In genomic region chr9:127903557-127904475, GRCh38 we compare ENCODE assay signal across 8 cellular contexts. TPM values are rescaled to one million over a fixed set of nuclear protein-coding genes. Genes with fewer than 3 reads are reported as not detected.
DNase-seq lines count a peak whose midpoint lies in the region; ATAC-seq and TF ChIP-seq lines count a peak whose summit lies in the region.

No MANE protein-coding gene starts in this region.

- no peak overlapping the region for H3K4me2 ChIP-seq in MM.1S (ENCODE audit: low read depth, low read length)

- H3K4me3 ChIP-seq in SJCRH30 (no peak overlapping the region), lung (no peak overlapping the region), MM.1S (ENCODE audit: low read length) (no peak overlapping the region)

- no peaks in the 10 kb centered on the region for H3K9me2 ChIP-seq in MM.1S (replicated peaks; ENCODE audit: insufficient read depth, low read length)

- no peaks in the 10 kb centered on the region for H4K20me1 ChIP-seq in MM.1S (ENCODE audit: insufficient read depth, low read length)

- H3K27me3 ChIP-seq in SJCRH30 (no peaks in the 10 kb centered on the region), lung (ENCODE audit: control insufficient read depth, insufficient read depth) (no peaks in the 10 kb centered on the region), MM.1S (replicated peaks; ENCODE audit: insufficient read depth, low read length) (no peaks in the 10 kb centered on the region)

- ATAC-seq in lung (ENCODE audit: insufficient read depth, low FRiP score) = peak; percentile 16

- H2AFZ ChIP-seq in MM.1S (ENCODE audit: low read length) = no peak overlapping the region

- H3K9me3 ChIP-seq in SJCRH30 (replicated peaks) (no peaks in the 10 kb centered on the region), lung (ENCODE audit: control insufficient read depth in 2 of 2, insufficient read depth in 1 of 2, low read length in 1 of 2) (no peaks in the 10 kb centered on the region), MM.1S (replicated peaks; ENCODE audit: insufficient read depth, low read length) (no peaks in the 10 kb centered on the region)

- H3K4me1 ChIP-seq in SJCRH30 = peaks cover 28% of the 10 kb centered on the region
- peaks cover 0 to 35% of the 10 kb centered on the region in 2 donors for H3K4me1 ChIP-seq in lung (ENCODE audit: control insufficient read depth in 2 of 2, insufficient read depth in 2 of 2, low read length in 2 of 2)
- no peaks in the 10 kb centered on the region; the same call in 1 of the 2 replicates for H3K4me1 ChIP-seq in MM.1S (ENCODE audit: low read length)

- H3K36me3 ChIP-seq in SJCRH30 (no peaks in the 10 kb centered on the region), lung (ENCODE audit: control insufficient read depth in 2 of 2, insufficient read depth in 2 of 2, low read length in 2 of 2) (peaks cover 4 to 10% of the 10 kb centered on the region in 2 donors), MM.1S (replicated peaks; ENCODE audit: insufficient read depth, low read length) (peaks cover 7% of the 10 kb centered on the region; the same call in 1 of the 2 replicates)

- H3K79me2 ChIP-seq in MM.1S (ENCODE audit: low read length) = 0 out of 2 replicates have a peak, but pooled peaks cover 6% of the 10 kb centered on the region

- TF ChIP-seq CTCF in GM20000 (IDR thresholded peaks at IDR 0.05; ENCODE audit: extremely low read depth, missing control alignments) = no peak
- no peak for TF ChIP-seq CTCF in lung (IDR thresholded peaks at IDR 0.05; ENCODE audit: control extremely low read depth, extremely low read depth)
- no peak for TF ChIP-seq CTCF in MM.1S (IDR thresholded peaks at IDR 0.05; ENCODE audit: low read length)

- H3F3A ChIP-seq in MM.1S (ENCODE audit: insufficient read depth, low read length) = no peaks in the 10 kb centered on the region

- 19 to 20% methylated on average over 17 of the region's 17 CpGs for WGBS in lung, 2 donors

- DNase-seq in GM20000 (ENCODE audit: low spot score) = peak; percentile 71
- peak; percentile 73 to 80 for DNase-seq in SJCRH30
- peak; percentile 78 for DNase-seq in lung (ENCODE audit: low spot score)
- DNase-seq in stimulated activated CD8-positive, alpha-beta memory T cell treated with anti-CD3 and anti-CD28 coated beads, Interleukin-7, amount 100 ng/mL, for 4 hours (ENCODE audit: low read depth in 2 of 2) = peak; percentile 40 to 56
- DNase-seq in MM.1S = no peak
- DNase-seq in Kasumi-1 (lab: John Stamatoyannopoulos, UW) = no peak
- DNase-seq in NCI-H1092 (lab: John Stamatoyannopoulos, UW) = no peak

- H3K27ac ChIP-seq in SJCRH30 (no peak overlapping the region), angular gyrus (ENCODE audit: low read depth, low read length) (peak overlapping the region; percentile 38), lung (ENCODE audit: low read depth in 1 of 2, low read length in 1 of 2) (peak overlapping the region; percentile 5 to 95), MM.1S (ENCODE audit: low read length) (no peak overlapping the region)

- no peak overlapping the region for H3K9ac ChIP-seq in MM.1S (ENCODE audit: low read length)

RNA-seq across cellular contexts. Expression of gene ST6GALNAC6, which starts 4.4 kb away (rescaled TPM):
- total RNA-seq in SJCRH30 (2014; rRNA removed; shearing (Covaris generic)) = 59.9 and 61.5 TPM in 2 replicates
- 10 to 100 TPM; 28.3 to 51.9 TPM for total RNA-seq in lung
- 10 to 100 TPM; 45.3 to 59.8 TPM for polyA plus RNA-seq in lung

RNA-seq across cellular contexts. Expression of gene ST6GALNAC4, which starts 13.0 kb away (rescaled TPM):
- 19.6 and 24.3 TPM in 2 replicates for total RNA-seq in SJCRH30 (2014; rRNA removed; shearing (Covaris generic))
- total RNA-seq in lung = 10 to 100 TPM; 42.7 to 96.2 TPM
- 10 to 100 TPM; 24.6 to 67.3 TPM for polyA plus RNA-seq in lung

RNA-seq across cellular contexts. Expression of gene AK1, which starts 26.3 kb away (rescaled TPM):
- total RNA-seq in SJCRH30 (2014; rRNA removed; shearing (Covaris generic)) = 31.4 and 36.4 TPM in 2 replicates
- total RNA-seq in lung = 100 to 1,000 TPM in 1 of 2 donors, 10 to 100 TPM in 1; 72.3 to 154 TPM
- polyA plus RNA-seq in lung = 100 to 1,000 TPM in 1 of 2 donors, 10 to 100 TPM in 1; 63.8 to 386 TPM

RNA-seq across cellular contexts. Expression of gene PIP5KL1, which starts 26.8 kb away (rescaled TPM):
- 0.20 and 0.51 TPM in 2 replicates for total RNA-seq in SJCRH30 (2014; rRNA removed; shearing (Covaris generic))
- 1 to 10 TPM; 4.9 to 9.0 TPM for total RNA-seq in lung
- polyA plus RNA-seq in lung = 1 to 10 TPM; 2.0 to 4.9 TPM

RNA-seq across cellular contexts. Expression of gene DPM2, which starts 33.8 kb away (rescaled TPM):
- 44.7 and 46.4 TPM in 2 replicates for total RNA-seq in SJCRH30 (2014; rRNA removed; shearing (Covaris generic))
- total RNA-seq in lung = 10 to 100 TPM; 20.5 to 51.3 TPM
- 10 to 100 TPM; 50.8 to 51.1 TPM for polyA plus RNA-seq in lung

Comparison
In these comparisons a context has a peak if more than half of its experiments do, and no peak if none do; other contexts are left out.
1. DNase-seq: peak in GM20000 (single experiment), SJCRH30 (2 of 2), lung (single experiment) and stimulated activated CD8-positive, alpha-beta memory T cell treated with anti-CD3 and anti-CD28 coated beads, Interleukin-7, amount 100 ng/mL, for 4 hours (2 of 2); none in MM.1S (single experiment), Kasumi-1 (0 of 2) and NCI-H1092 (single experiment).
2. H3K27ac ChIP-seq: peak in angular gyrus (single experiment) and lung (2 of 2); none in SJCRH30 (single experiment) and MM.1S (single experiment).